Comparison of ENCODE assay signal across 18 cellular contexts in genomic region chr2:69208023-69208595, GRCh38.
A peak's percentile ranks its signal among the peaks of the same experiment; 100 is the strongest.
DNase-seq lines count a peak whose midpoint lies in the region; TF ChIP-seq lines count a peak whose summit lies in the region.
"Had no signal": no experiment of that assay in that cellular context is flagged by ENCODE, and none has a peak within 500 bp of the region (broad histone marks: within the 10 kb centered on the region; RNA-seq: fewer than 3 reads in every experiment).

No MANE protein-coding gene starts in this region.

- H3K27me3 Mint-ChIP-seq in activated CD4-positive, alpha-beta T cell treated with anti-CD3 and anti-CD28 coated beads, Interleukin-2, amount 10 ng/mL, durations not matched to agents 24 days and 14 days = peaks cover 7% of the 10 kb centered on the region

- no peaks in the 10 kb centered on the region for H3K4me1 ChIP-seq in BE2C
- peaks cover 0 to 2% (median 0%) of the 10 kb centered on the region in 3 donors for H3K4me1 ChIP-seq in esophagus squamous epithelium

- H3K4me1 Mint-ChIP-seq in activated CD4-positive, alpha-beta T cell treated with anti-CD3 and anti-CD28 coated beads, Interleukin-2, amount 10 ng/mL, durations not matched to agents 24 days and 14 days = no peaks in the 10 kb centered on the region
- H3K4me1 Mint-ChIP-seq: stimulated activated effector memory CD8-positive, alpha-beta T cell treated with anti-CD3 and anti-CD28 coated beads, Interleukin-12 subunit alpha, Interleukin-12 subunit beta, amount 100 ng/mL, for 72 hours had no signal

- no peaks in the 10 kb centered on the region for H3K9me3 ChIP-seq in BE2C
- no peaks in the 10 kb centered on the region for H3K9me3 ChIP-seq in esophagus squamous epithelium
- H3K9me3 ChIP-seq: gastrocnemius medialis, sigmoid colon had no signal

- TF ChIP-seq EP300 in Ishikawa (IDR thresholded peaks at IDR 0.05; ENCODE audit: borderline replicate concordance) = no peak

- no peak for TF ChIP-seq POLR2A in esophagus squamous epithelium (IDR thresholded peaks at IDR 0.05)

- intact Hi-C loops in esophagus squamous epithelium (cut with DNase I) = no loop called here
- intact Hi-C loops in activated CD4-positive, alpha-beta T cell treated with anti-CD3 and anti-CD28 coated beads, Interleukin-2, amount 10 ng/mL, durations not matched to agents 24 days and 14 days (cut with micrococcal nuclease) = no loop called here

- WGBS in esophagus squamous epithelium, 2 donors = 43 to 57% methylated on average over 1 of the region's 1 CpG

- H3K9me3 Mint-ChIP-seq in activated CD4-positive, alpha-beta T cell treated with anti-CD3 and anti-CD28 coated beads, Interleukin-2, amount 10 ng/mL, durations not matched to agents 24 days and 14 days = no peaks in the 10 kb centered on the region
- H3K9me3 Mint-ChIP-seq: activated T-helper 2 cell treated with anti-CD3 and anti-CD28 coated beads, Interferon-gamma antibody, Interleukin-2, Interleukin-4, amounts not matched to agents 10 μg/mL and 5 μg/mL and 100 μg/mL, durations not matched to agents 14 hours and 24 hours and 36 hours; stimulated activated effector memory CD8-positive, alpha-beta T cell treated with anti-CD3 and anti-CD28 coated beads, Interleukin-12 subunit alpha, Interleukin-12 subunit beta, amount 100 ng/mL, for 72 hours had no signal

- TF ChIP-seq CTCF in BE2C (IDR thresholded peaks at IDR 0.05; ENCODE audit: low read depth, low read length) = peak; percentile 43
- TF ChIP-seq CTCF in astrocyte of the cerebellum (IDR thresholded peaks at IDR 0.05; ENCODE audit: low read depth, low read length, missing control alignments) = peak; percentile 10
- peak in 1 of 6 experiments; percentile 12 for TF ChIP-seq CTCF in esophagus squamous epithelium (IDR thresholded peaks at IDR 0.05)

- H3K27ac ChIP-seq in esophagus squamous epithelium = no peak overlapping the region
- H3K27ac ChIP-seq: gastrocnemius medialis, sigmoid colon had no signal

- H3K27me3 ChIP-seq in BE2C (no peaks in the 10 kb centered on the region), esophagus squamous epithelium (no peaks in the 10 kb centered on the region)
- H3K27me3 ChIP-seq: gastrocnemius medialis, sigmoid colon had no signal

- H3K27ac Mint-ChIP-seq in activated CD4-positive, alpha-beta T cell treated with anti-CD3 and anti-CD28 coated beads, Interleukin-2, amount 10 ng/mL, durations not matched to agents 24 days and 14 days = no peak overlapping the region
- H3K27ac Mint-ChIP-seq: activated T-helper 2 cell treated with anti-CD3 and anti-CD28 coated beads, Interferon-gamma antibody, Interleukin-2, Interleukin-4, amounts not matched to agents 10 μg/mL and 5 μg/mL and 100 μg/mL, durations not matched to agents 14 hours and 24 hours and 36 hours; stimulated activated effector memory CD8-positive, alpha-beta T cell treated with anti-CD3 and anti-CD28 coated beads, Interleukin-12 subunit alpha, Interleukin-12 subunit beta, amount 100 ng/mL, for 72 hours had no signal

- DNase-seq in BE2C = no peak
- no peak for DNase-seq in astrocyte of the cerebellum (ENCODE audit: low read depth)
- peak; percentile 33 for DNase-seq in iris pigment epithelial cell (ENCODE audit: low read depth)
- no peak for DNase-seq in SW 1271 (lab: John Stamatoyannopoulos, UW)
- DNase-seq in activated naive CD4-positive, alpha-beta T cell treated with anti-CD3 and anti-CD28 coated beads, Interleukin-2, amount 50 U/mL, for 16 hours = no peak
- DNase-seq in esophagus squamous epithelium (lab: John Stamatoyannopoulos, UW) = no peak
- no peak for DNase-seq in activated CD4-positive, alpha-beta T cell treated with anti-CD3 and anti-CD28 coated beads, Interleukin-2, amount 10 ng/mL, durations not matched to agents 24 days and 14 days
- DNase-seq: DMS153, gastrocnemius medialis, H7, mesenchymal stem cell, NCI-H1105 treated with DMSO at 0.1 percent for 48 hours, NCI-H226, SIG-M5, sigmoid colon had no signal

- no peak overlapping the region for H3K4me3 Mint-ChIP-seq in activated CD4-positive, alpha-beta T cell treated with anti-CD3 and anti-CD28 coated beads, Interleukin-2, amount 10 ng/mL, durations not matched to agents 24 days and 14 days
- H3K4me3 Mint-ChIP-seq: stimulated activated effector memory CD8-positive, alpha-beta T cell treated with anti-CD3 and anti-CD28 coated beads, Interleukin-12 subunit alpha, Interleukin-12 subunit beta, amount 100 ng/mL, for 72 hours had no signal

- H3K4me3 ChIP-seq in BE2C (ENCODE audit: low read depth, low read length) (no peak overlapping the region), astrocyte of the cerebellum (ENCODE audit: low read depth, low read length) (no peak overlapping the region), esophagus squamous epithelium (no peak overlapping the region)
- H3K4me3 ChIP-seq: gastrocnemius medialis, sigmoid colon had no signal

- no peaks in the 10 kb centered on the region for H3K36me3 Mint-ChIP-seq in activated CD4-positive, alpha-beta T cell treated with anti-CD3 and anti-CD28 coated beads, Interleukin-2, amount 10 ng/mL, durations not matched to agents 24 days and 14 days (ENCODE audit: low read depth)
- H3K36me3 Mint-ChIP-seq: stimulated activated effector memory CD8-positive, alpha-beta T cell treated with anti-CD3 and anti-CD28 coated beads, Interleukin-12 subunit alpha, Interleukin-12 subunit beta, amount 100 ng/mL, for 72 hours had no signal

- in situ Hi-C loops in astrocyte of the cerebellum (cut with HindIII; ENCODE audit: low sequenced_read_pairs) = no loop called here

- H3K36me3 ChIP-seq in BE2C (no peaks in the 10 kb centered on the region), esophagus squamous epithelium (no peaks in the 10 kb centered on the region)
- H3K36me3 ChIP-seq: gastrocnemius medialis, sigmoid colon had no signal

- TF ChIP-seq RAD21 in Ishikawa (IDR thresholded peaks at IDR 0.05; ENCODE audit: low read depth) = 0 out of 2 replicates have a peak, but pooled peaks have one; percentile 4

TF ChIP-seq in Ishikawa, 13 proteins besides CTCF, POLR2A, EP300 and RAD21:
- TF ChIP-seq EGR1 (IDR thresholded peaks at IDR 0.05) (no peak), TAF1 (IDR thresholded peaks at IDR 0.05; ENCODE audit: low read depth) (no peak), CEBPB (IDR thresholded peaks at IDR 0.05) (no peak), TCF12 (IDR thresholded peaks at IDR 0.05; ENCODE audit: low read depth) (no peak), MAX (IDR thresholded peaks at IDR 0.05) (no peak), CREB1 (IDR thresholded peaks at IDR 0.05; ENCODE audit: low read depth) (no peak), TEAD4 (IDR thresholded peaks at IDR 0.05) (no peak), ZBTB7A (IDR thresholded peaks at IDR 0.05; ENCODE audit: low read depth) (no peak)
- TF ChIP-seq, protein P1, sequence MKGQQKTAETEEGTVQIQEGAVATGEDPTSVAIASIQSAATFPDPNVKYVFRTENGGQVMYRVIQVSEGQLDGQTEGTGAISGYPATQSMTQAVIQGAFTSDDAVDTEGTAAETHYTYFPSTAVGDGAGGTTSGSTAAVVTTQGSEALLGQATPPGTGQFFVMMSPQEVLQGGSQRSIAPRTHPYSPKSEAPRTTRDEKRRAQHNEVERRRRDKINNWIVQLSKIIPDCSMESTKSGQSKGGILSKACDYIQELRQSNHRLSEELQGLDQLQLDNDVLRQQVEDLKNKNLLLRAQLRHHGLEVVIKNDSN (IDR thresholded peaks at IDR 0.05) = no peak
